In the genomic region with DNA sequence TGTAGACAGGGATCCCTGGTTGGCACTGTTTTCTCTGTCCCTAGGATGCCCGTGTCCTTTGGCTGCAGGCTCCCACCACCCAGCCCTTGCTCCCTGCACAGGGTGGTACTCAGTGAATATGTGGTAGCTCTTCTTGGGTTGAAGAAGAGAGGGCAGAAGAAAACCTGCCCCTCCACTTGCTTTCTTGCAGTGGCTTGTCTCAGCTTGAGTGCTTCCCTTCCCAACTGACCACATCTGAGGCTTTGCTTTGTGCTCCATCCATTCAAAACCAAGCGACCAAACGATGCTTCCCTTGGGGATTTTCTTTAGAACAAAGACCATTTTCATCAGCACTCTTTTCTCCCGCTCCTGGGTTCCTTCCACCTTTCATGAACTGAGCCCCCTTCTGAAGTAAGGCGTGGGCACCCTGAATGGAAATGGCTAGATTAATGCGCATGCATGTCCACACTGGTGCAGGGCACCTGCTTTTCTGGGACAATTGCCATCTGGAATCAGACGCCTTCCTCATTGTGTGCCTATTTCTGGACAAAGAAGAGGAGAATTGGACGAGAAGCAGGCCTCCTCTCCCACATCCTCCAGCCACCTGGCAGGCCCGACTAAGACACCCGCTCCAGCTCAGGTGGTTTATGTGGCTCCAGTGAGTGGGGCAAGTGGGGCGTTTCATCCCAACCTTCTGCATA, we compare ENCODE assay signal across 15 cellular contexts. TPM values are rescaled to one million over a fixed set of nuclear protein-coding genes. Genes with fewer than 3 reads are reported as not detected.
A peak's percentile ranks its signal among the peaks of the same experiment; 100 is the strongest.
DNase-seq lines count a peak whose midpoint lies in the region; FAIRE-seq and TF ChIP-seq lines count a peak whose summit lies in the region.
"Had no signal": no experiment of that assay in that cellular context is flagged by ENCODE, and none has a peak within 500 bp of the region (broad histone marks: within the 10 kb centered on the region; RNA-seq: fewer than 3 reads in every experiment).

No MANE protein-coding gene starts in this region.

- in situ Hi-C loops in GM13977 (cut with MboI; ENCODE audit: low pct_unique_long_range_greater_than_20kb, low sequenced_read_pairs, unreplicated experiment): no loop called here

- H3K27ac Mint-ChIP-seq in activated naive CD4-positive, alpha-beta T cell treated with anti-CD3 and anti-CD28 coated beads, Interleukin-2, amount 10 ng/mL, durations not matched to agents 7 days and 5 days: peak overlapping the region; percentile 89
- H3K27ac Mint-ChIP-seq: GM23338 had no signal

- H3K4me1 Mint-ChIP-seq in activated naive CD4-positive, alpha-beta T cell treated with anti-CD3 and anti-CD28 coated beads, Interleukin-2, amount 10 ng/mL, durations not matched to agents 7 days and 5 days: peaks cover 87% of the 10 kb centered on the region

- H3K36me3 ChIP-seq in spleen: no peaks in the 10 kb centered on the region
- H3K36me3 ChIP-seq: gastroesophageal sphincter, thyroid gland had no signal

- peak overlapping the region in 6 of 8 donors; percentile 20 to 77 (median 60) for H3K27ac ChIP-seq in spleen
- H3K27ac ChIP-seq: gastroesophageal sphincter, psoas muscle, thyroid gland had no signal

- no peak for DNase-seq in activated naive CD4-positive, alpha-beta T cell treated with anti-CD3 and anti-CD28 coated beads, Interleukin-2, amount 10 ng/mL, durations not matched to agents 7 days and 5 days
- DNase-seq in activated naive CD4-positive, alpha-beta T cell (lab: John Stamatoyannopoulos, UW): no peak
- DNase-seq in NCI-H748 treated with DMSO at 0.1 percent for 48 hours (lab: John Stamatoyannopoulos, UW): peak; percentile 23
- DNase-seq in epithelial cell of esophagus (ENCODE audit: low read depth): peak; percentile 58
- DNase-seq in spleen: no peak
- DNase-seq in stimulated activated CD8-positive, alpha-beta memory T cell treated with anti-CD3 and anti-CD28 coated beads, Interleukin-4, amount 100 ng/mL, for 48 hours: no peak
- no peak for DNase-seq in GM12892 (ENCODE audit: insufficient read length)
- no peak for DNase-seq in GM13977 (ENCODE audit: low spot score)
- DNase-seq: activated naive CD4-positive, alpha-beta T cell treated with anti-CD3 and anti-CD28 coated beads, Interleukin-2, amount 50 U/mL, for 16 hours; NCI-H446 treated with DMSO at 0.1 percent for 48 hours; psoas muscle; thyroid gland had no signal

- H3K4me1 ChIP-seq in spleen: peaks cover 13 to 45% (median 29%) of the 10 kb centered on the region in 6 donors
- H3K4me1 ChIP-seq: psoas muscle, thyroid gland had no signal

- TF ChIP-seq POLR2A in spleen (IDR thresholded peaks at IDR 0.05) (no peak), GM12892 (IDR thresholded peaks at IDR 0.05; ENCODE audit: low read depth, low read length) (no peak)

- no peaks in the 10 kb centered on the region for H3K27me3 Mint-ChIP-seq in activated naive CD4-positive, alpha-beta T cell treated with anti-CD3 and anti-CD28 coated beads, Interleukin-2, amount 10 ng/mL, durations not matched to agents 7 days and 5 days
- H3K27me3 Mint-ChIP-seq: activated CD4-positive, alpha-beta T cell treated with anti-CD3 and anti-CD28 coated beads, Interleukin-2, amount 10 ng/mL, durations not matched to agents 24 days and 14 days had no signal

- no peak for FAIRE-seq in GM12892 (lab: Jason Lieb, UNC)

- no peaks in the 10 kb centered on the region for H3K9me3 ChIP-seq in spleen
- H3K9me3 ChIP-seq: gastroesophageal sphincter, psoas muscle, thyroid gland had no signal

- peaks cover 22% of the 10 kb centered on the region for H3K36me3 Mint-ChIP-seq in activated naive CD4-positive, alpha-beta T cell treated with anti-CD3 and anti-CD28 coated beads, Interleukin-2, amount 10 ng/mL, durations not matched to agents 7 days and 5 days

- intact Hi-C loops in spleen (cut with DNase I; ENCODE audit: low total_unique reads): no loop called here

- CTCF ChIA-PET in activated naive CD4-positive, alpha-beta T cell treated with anti-CD3 and anti-CD28 coated beads, Interleukin-2, amount 10 ng/mL, durations not matched to agents 7 days and 5 days (lab: Charles Lee): interaction anchor here (1.3 kb wide), 1 partner anchor 58 kb away, joined by 4 read pairs; no protein-coding TSS in a partner anchor

- peaks cover 16% of the 10 kb centered on the region for H3K9me3 Mint-ChIP-seq in activated naive CD4-positive, alpha-beta T cell treated with anti-CD3 and anti-CD28 coated beads, Interleukin-2, amount 10 ng/mL, durations not matched to agents 7 days and 5 days
- H3K9me3 Mint-ChIP-seq: GM23338 had no signal

- no peak overlapping the region for H3K4me3 Mint-ChIP-seq in activated naive CD4-positive, alpha-beta T cell treated with anti-CD3 and anti-CD28 coated beads, Interleukin-2, amount 10 ng/mL, durations not matched to agents 7 days and 5 days
- H3K4me3 Mint-ChIP-seq: GM23338 had no signal

- H3K4me3 ChIP-seq in epithelial cell of esophagus (ENCODE audit: low read length) (no peak overlapping the region), spleen (no peak overlapping the region)
- H3K4me3 ChIP-seq: gastroesophageal sphincter, GM23338, psoas muscle, thyroid gland had no signal

- TF ChIP-seq CTCF in epithelial cell of esophagus (IDR thresholded peaks at IDR 0.05; ENCODE audit: insufficient read depth, low read depth, low read length, missing control alignments) (no peak), spleen (IDR thresholded peaks at IDR 0.05 in 8 of 11, conservative IDR thresholded peaks at IDR 0.05 in 3 of 11) (no peak), GM13977 (IDR thresholded peaks at IDR 0.05; ENCODE audit: extremely low read depth, insufficient read depth, missing control alignments) (no peak)

- 60 to 76% (median 71%) methylated on average over 11 of the region's 11 CpGs for WGBS in spleen, 5 donors

- no peaks in the 10 kb centered on the region for H3K27me3 ChIP-seq in spleen (replicated peaks in 1 of 7)
- H3K27me3 ChIP-seq: gastroesophageal sphincter, thyroid gland had no signal

RNA-seq across cellular contexts. Expression of a gene that starts 59.1 kb away (rescaled TPM):
- total RNA-seq in spleen: 100 to 1,000 TPM in 1 of 7 donors, 10 to 100 TPM in 6; 45.4 to 148 (median 75.0) TPM
- 10 to 100 TPM; 12.2 to 24.4 (median 20.4) TPM for polyA plus RNA-seq in spleen
- polyA plus RNA-seq in GM12892 (2012; ENCODE audit: missing spikeins): 1.4 TPM

Comparison
In these comparisons a context has a peak if more than half of its experiments do, and no peak if none do; other contexts are left out.
1. DNase-seq: peak in NCI-H748 treated with DMSO at 0.1 percent for 48 hours (single experiment) and epithelial cell of esophagus (single experiment); none in activated naive CD4-positive, alpha-beta T cell treated with anti-CD3 and anti-CD28 coated beads, Interleukin-2, amount 10 ng/mL, durations not matched to agents 7 days and 5 days (single experiment), activated naive CD4-positive, alpha-beta T cell (0 of 4), spleen (single experiment), stimulated activated CD8-positive, alpha-beta memory T cell treated with anti-CD3 and anti-CD28 coated beads, Interleukin-4, amount 100 ng/mL, for 48 hours (single experiment), GM12892 (single experiment) and GM13977 (single experiment).